In genomic region chr19:641702-642101, GRCh38 we compare ENCODE assay signal across 21 cellular contexts. TPM values are rescaled to one million over a fixed set of nuclear protein-coding genes. Genes with fewer than 3 reads are reported as not detected.
A peak's percentile ranks its signal among the peaks of the same experiment; 100 is the strongest.
DNase-seq lines count a peak whose midpoint lies in the region; ATAC-seq and TF ChIP-seq lines count a peak whose summit lies in the region.
"Had no signal": no experiment of that assay in that cellular context is flagged by ENCODE, and none has a peak within 500 bp of the region (broad histone marks: within the 10 kb centered on the region; RNA-seq: fewer than 3 reads in every experiment).

No MANE protein-coding gene starts in this region.

- TF ChIP-seq CTCF in CD4-positive, alpha-beta T cell (IDR thresholded peaks at IDR 0.05) = no peak
- no peak for TF ChIP-seq CTCF in neural crest cell (conservative IDR thresholded peaks at IDR 0.05)

- peaks cover 0 to 20% of the 10 kb centered on the region in 2 donors for H3K36me3 ChIP-seq in esophagus (ENCODE audit: control insufficient read depth in 2 of 2, insufficient read depth in 2 of 2, low read length in 1 of 2)

- no peaks in the 10 kb centered on the region for H3K9me3 ChIP-seq in CD4-positive, alpha-beta T cell (ENCODE audit: control insufficient read depth, low read length)
- peaks cover 0 to 3% of the 10 kb centered on the region in 2 donors for H3K9me3 ChIP-seq in esophagus (ENCODE audit: control insufficient read depth in 2 of 2, insufficient read depth in 1 of 2, low read depth in 1 of 2, low read length in 1 of 2)
- H3K9me3 ChIP-seq: Caco-2 had no signal

- H3K27ac Mint-ChIP-seq in CD4-positive, alpha-beta T cell = peak overlapping the region; percentile 68
- H3K27ac Mint-ChIP-seq in IgD-negative memory B cell (peak overlapping the region in 2 of 3 donors; percentile 84 to 87), neural crest cell (ENCODE audit: unreplicated experiment) (no peak overlapping the region)

- H3K4me1 ChIP-seq in esophagus (ENCODE audit: control insufficient read depth in 2 of 2, insufficient read depth in 2 of 2, low read length in 1 of 2) = peaks cover 6 to 14% of the 10 kb centered on the region in 2 donors

- H3K27me3 Mint-ChIP-seq in CD4-positive, alpha-beta T cell = no peaks in the 10 kb centered on the region
- H3K27me3 Mint-ChIP-seq in IgD-negative memory B cell (no peaks in the 10 kb centered on the region), neural crest cell (ENCODE audit: low read depth) (peaks cover 20% of the 10 kb centered on the region)

- ATAC-seq in CD4-positive, alpha-beta T cell (ENCODE audit: poor library complexity) = no peak
- ATAC-seq: HCT116, Panc1, Right ventricle myocardium inferior had no signal

- CTCF ChIA-PET in CD4-positive, alpha-beta T cell (lab: Charles Lee) = interaction anchor here (1.6 to 2.4 kb wide), 2 partner anchors 18 to 57 kb away, joined by 3 to 6 read pairs; no protein-coding TSS in a partner anchor

- H3K4me3 ChIP-seq in esophagus (ENCODE audit: low read depth in 1 of 2, low read length in 2 of 2) = peak overlapping the region; percentile 18 to 38

- POLR2A ChIA-PET in CD4-positive, alpha-beta T cell (lab: Charles Lee) = interaction anchor here (0.7 kb wide), 1 partner anchor 19 kb away, joined by 3 read pairs; no protein-coding TSS in a partner anchor

- H3K4me3 Mint-ChIP-seq in CD4-positive, alpha-beta T cell = no peak overlapping the region
- peak overlapping the region in 3 of 4 donors; percentile 30 to 83 (median 53) for H3K4me3 Mint-ChIP-seq in IgD-negative memory B cell
- H3K4me3 Mint-ChIP-seq in neural crest cell = no peak overlapping the region

- DNase-seq in CD4-positive, alpha-beta T cell = peak in 1 of 10 experiments; percentile 11
- DNase-seq in neural crest cell (ENCODE audit: low read depth, low spot score) (peak; percentile 9), NCI-H187 treated with DMSO at 0.1 percent for 48 hours (lab: John Stamatoyannopoulos, UW) (no peak), DMS79 treated with DMSO at 0.1 percent for 48 hours (lab: John Stamatoyannopoulos, UW) (no peak), NCI-H2171 treated with DMSO at 0.1 percent for 48 hours (lab: John Stamatoyannopoulos, UW) (no peak)
- DNase-seq: Caco-2, EL, GOT3, MM.1S, NCI-H1092, NCI-H1436 treated with DMSO at 0.1 percent for 48 hours, NCI-H2081, NCI-H2227 treated with DMSO at 0.1 percent for 48 hours, NCI-H524, SW 1271 had no signal

- no peak overlapping the region for H3K27ac ChIP-seq in CD4-positive, alpha-beta T cell (ENCODE audit: low read depth, low read length)
- H3K27ac ChIP-seq in esophagus (ENCODE audit: low read depth in 2 of 2, low read length in 1 of 2) = peak overlapping the region; percentile 62 to 65

- peaks cover 6% of the 10 kb centered on the region for H3K4me1 Mint-ChIP-seq in CD4-positive, alpha-beta T cell (ENCODE audit: low read depth)
- H3K4me1 Mint-ChIP-seq in IgD-negative memory B cell = peaks cover 12 to 27% (median 21%) of the 10 kb centered on the region in 3 donors
- H3K4me1 Mint-ChIP-seq in neural crest cell = peaks cover 5% of the 10 kb centered on the region

- peaks cover 19% of the 10 kb centered on the region for H3K36me3 Mint-ChIP-seq in CD4-positive, alpha-beta T cell (ENCODE audit: low read depth)
- H3K36me3 Mint-ChIP-seq in IgD-negative memory B cell (peaks cover 3% of the 10 kb centered on the region), neural crest cell (ENCODE audit: low read depth) (peaks cover 3% of the 10 kb centered on the region)

- H3K27me3 ChIP-seq in CD4-positive, alpha-beta T cell (ENCODE audit: control insufficient read depth, insufficient read depth, low read length) = no peaks in the 10 kb centered on the region
- H3K27me3 ChIP-seq in esophagus (ENCODE audit: control insufficient read depth in 1 of 2, insufficient read depth in 2 of 2, low read length in 2 of 2) = no peaks in the 10 kb centered on the region

- H3K9me3 Mint-ChIP-seq in CD4-positive, alpha-beta T cell = no peaks in the 10 kb centered on the region
- H3K9me3 Mint-ChIP-seq in IgD-negative memory B cell (peaks cover 0 to 2% (median 0%) of the 10 kb centered on the region in 3 donors), neural crest cell (no peaks in the 10 kb centered on the region)

- WGBS in esophagus, 2 donors = 51 to 60% methylated on average over 17 of the region's 17 CpGs

- intact Hi-C loops in CD4-positive, alpha-beta T cell (cut with DNase I, micrococcal nuclease) = no loop called here

RNA-seq across cellular contexts. Expression of gene FGF22, which starts 2.0 kb away (rescaled TPM):
- total RNA-seq in CD4-positive, alpha-beta T cell = under 1 TPM; 0.42 to 0.49 TPM
- polyA plus RNA-seq in IgD-negative memory B cell (not detected), esophagus (under 1 TPM; 0.53 to 0.86 TPM)
- 0.51 and 0.84 TPM in 2 replicates for total RNA-seq in neural crest cell
- total RNA-seq: LHCN-M2, Right ventricle myocardium inferior had no signal

RNA-seq across cellular contexts. Expression of gene POLRMT, which starts 8.4 kb away (rescaled TPM):
- 10 to 100 TPM; 54.4 to 56.2 TPM for total RNA-seq in CD4-positive, alpha-beta T cell
- polyA plus RNA-seq in IgD-negative memory B cell (41.9 TPM), esophagus (10 to 100 TPM; 35.6 to 56.1 TPM)
- 69.7 and 71.1 TPM in 2 replicates for total RNA-seq in neural crest cell

RNA-seq across cellular contexts. Expression of gene RNF126, which starts 21.3 kb away (rescaled TPM):
- total RNA-seq in CD4-positive, alpha-beta T cell = 100 to 1,000 TPM; 112 to 119 TPM
- polyA plus RNA-seq in IgD-negative memory B cell (108 TPM), esophagus (10 to 100 TPM; 38.4 to 61.5 TPM)
- total RNA-seq in neural crest cell = 50.6 and 55.9 TPM in 2 replicates

RNA-seq across cellular contexts. Expression of gene FSTL3, which starts 34.5 kb away (rescaled TPM):
- 1 to 10 TPM; 2.2 to 3.4 TPM for total RNA-seq in CD4-positive, alpha-beta T cell
- polyA plus RNA-seq in IgD-negative memory B cell = 1.7 TPM
- polyA plus RNA-seq in esophagus = 1 to 10 TPM; 5.9 to 7.8 TPM
- total RNA-seq in neural crest cell = 7.7 and 8.9 TPM in 2 replicates

RNA-seq across cellular contexts. Expression of gene HCN2, which starts 52.0 kb away (rescaled TPM):
- total RNA-seq in CD4-positive, alpha-beta T cell = 1 to 10 TPM; 2.1 TPM
- not detected for polyA plus RNA-seq in IgD-negative memory B cell
- polyA plus RNA-seq in esophagus = 1 to 10 TPM in 1 of 2 donors, under 1 TPM in 1; 0.65 to 1.4 TPM
- total RNA-seq in neural crest cell = 0.71 and 0.84 TPM in 2 replicates

Comparison
In these comparisons a context has a peak if more than half of its experiments do, and no peak if none do; other contexts are left out.
1. H3K4me3 Mint-ChIP-seq: peak in IgD-negative memory B cell (3 of 4); none in CD4-positive, alpha-beta T cell (single experiment) and neural crest cell (single experiment).